ENCODE assay signal across 1 cellular context in genomic region chr16:70522216-70523000, GRCh38.
TF ChIP-seq lines count a peak whose summit lies in the region.

No MANE protein-coding gene starts in this region.

TF ChIP-seq in A549, 52 proteins besides CTCF, POLR2A, EP300 and RAD21 (continued from another document):
- no peak for TF ChIP-seq REST (IDR thresholded peaks at IDR 0.05)
- TF ChIP-seq EHMT2 (IDR thresholded peaks at IDR 0.05; ENCODE audit: low read depth): no peak
- no peak for TF ChIP-seq CBX2 (IDR thresholded peaks at IDR 0.05; ENCODE audit: borderline replicate concordance, low read depth)
- TF ChIP-seq RNF2 (IDR thresholded peaks at IDR 0.05; ENCODE audit: borderline replicate concordance, low read depth): no peak
- TF ChIP-seq HEYL (CRISPR knock-in tag; IDR thresholded peaks at IDR 0.05): no peak
